In genomic region chr20:53406580-53406979, GRCh38 we compare ENCODE assay signal across 31 cellular contexts.
"Had no signal": no experiment of that assay in that cellular context is flagged by ENCODE, and none has a peak within 500 bp of the region (broad histone marks: within the 10 kb centered on the region; RNA-seq: fewer than 3 reads in every experiment).

No MANE protein-coding gene starts in this region.

- H3K36me3 Mint-ChIP-seq: natural killer cell had no signal

- H3K27ac Mint-ChIP-seq: natural killer cell; neural progenitor cell; progenitor cell of endocrine pancreas; stimulated activated memory B cell treated with anti-CD40 and anti-IgM and Interleukin-4, amounts not matched to agents 10 μg/mL and 1 μg/mL and 100 μg/mL, for 72 hours; stimulated activated naive CD8-positive, alpha-beta T cell treated with anti-CD3 and anti-CD28 coated beads, Interleukin-15, amount 100 ng/mL, for 72 hours; type B pancreatic cell had no signal

- ATAC-seq: naive thymus-derived CD4-positive, alpha-beta T cell; natural killer cell; pancreas; psoas muscle; right cardiac atrium; sciatic nerve; stimulated activated memory B cell treated with anti-CD40 and anti-IgM and Interleukin-4, amounts not matched to agents 10 μg/mL and 1 μg/mL and 100 μg/mL, for 72 hours; stimulated activated naive CD8-positive, alpha-beta T cell treated with anti-CD3 and anti-CD28 coated beads, Interleukin-15, amount 100 ng/mL, for 72 hours; stimulated activated naive CD8-positive, alpha-beta T cell treated with anti-CD3 and anti-CD28 coated beads, Interleukin-15, Interleukin-2, amounts not matched to agents 100 U/mL and 50 U/mL, for 24 hours; upper lobe of right lung had no signal

- FAIRE-seq: pancreas had no signal

- H3K9me3 Mint-ChIP-seq: natural killer cell; stimulated activated memory B cell treated with anti-CD40 and anti-IgM and Interleukin-4, amounts not matched to agents 10 μg/mL and 1 μg/mL and 100 μg/mL, for 72 hours; stimulated activated naive CD8-positive, alpha-beta T cell treated with anti-CD3 and anti-CD28 coated beads, Interleukin-15, amount 100 ng/mL, for 72 hours had no signal

- H3K4me1 ChIP-seq: psoas muscle, suprapubic skin, tibial artery, transverse colon, vagina had no signal

- H3K4me2 ChIP-seq: neural progenitor cell, smooth muscle cell had no signal

- H3K27me3 Mint-ChIP-seq: naive thymus-derived CD4-positive, alpha-beta T cell; progenitor cell of endocrine pancreas; stimulated activated memory B cell treated with anti-CD40 and anti-IgM and Interleukin-4, amounts not matched to agents 10 μg/mL and 1 μg/mL and 100 μg/mL, for 72 hours; stimulated activated naive CD8-positive, alpha-beta T cell treated with anti-CD3 and anti-CD28 coated beads, Interleukin-15, amount 100 ng/mL, for 72 hours; type B pancreatic cell had no signal

- DNase-seq: naive thymus-derived CD4-positive, alpha-beta T cell; natural killer cell; nucleus accumbens; pancreas; psoas muscle; right cardiac atrium; spleen; stimulated activated CD4-positive, alpha-beta T cell treated with anti-CD3 and anti-CD28 coated beads, Interleukin-12 subunit alpha, Interleukin-12 subunit beta, amount 100 ng/mL, for 4 hours; stimulated activated CD4-positive, alpha-beta T cell treated with anti-CD3 and anti-CD28 coated beads, Interleukin-1b, Interleukin-23, amount 100 ng/mL, for 48 hours; stimulated activated CD4-positive, alpha-beta T cell treated with anti-CD3 and anti-CD28 coated beads, Interleukin-4, amount 100 ng/mL, for 1 hour; stimulated activated CD4-positive, alpha-beta T cell treated with anti-CD3 and anti-CD28 coated beads, Interleukin-4, amount 100 ng/mL, for 4 hours; stimulated activated CD8-positive, alpha-beta memory T cell treated with anti-CD3 and anti-CD28 coated beads, Interleukin-4, amount 100 ng/mL, for 48 hours; stimulated activated naive CD4-positive, alpha-beta T cell; stimulated activated naive CD8-positive, alpha-beta T cell treated with anti-CD3 and anti-CD28 coated beads, Interleukin-15, amount 100 ng/mL, for 72 hours; stimulated activated naive CD8-positive, alpha-beta T cell treated with anti-CD3 and anti-CD28 coated beads, Interleukin-15, Interleukin-2, amounts not matched to agents 100 U/mL and 50 U/mL, for 24 hours; substantia nigra; testis; tibial artery; transverse colon; upper lobe of right lung had no signal

- H3K36me3 ChIP-seq: neural progenitor cell, neutrophil, pancreas, spleen, suprapubic skin, tibial artery, transverse colon, upper lobe of right lung, vagina had no signal

- H3K9me3 ChIP-seq: neutrophil, pancreas, psoas muscle, suprapubic skin, testis, tibial artery, transverse colon, upper lobe of right lung, vagina had no signal

- H3K4me3 Mint-ChIP-seq: naive thymus-derived CD4-positive, alpha-beta T cell; natural killer cell; nephron; neural progenitor cell; stimulated activated memory B cell treated with anti-CD40 and anti-IgM and Interleukin-4, amounts not matched to agents 10 μg/mL and 1 μg/mL and 100 μg/mL, for 72 hours; stimulated activated naive CD8-positive, alpha-beta T cell treated with anti-CD3 and anti-CD28 coated beads, Interleukin-15, amount 100 ng/mL, for 72 hours; type B pancreatic cell had no signal

- H3K27me3 ChIP-seq: neural progenitor cell, neutrophil, pancreas, spleen, suprapubic skin, testis, transverse colon, upper lobe of right lung, vagina had no signal

- H2AFZ ChIP-seq: neural progenitor cell had no signal

- H3K9ac ChIP-seq: neural progenitor cell had no signal

- H3K4me1 Mint-ChIP-seq: natural killer cell; stimulated activated memory B cell treated with anti-CD40 and anti-IgM and Interleukin-4, amounts not matched to agents 10 μg/mL and 1 μg/mL and 100 μg/mL, for 72 hours had no signal

- H3K4me3 ChIP-seq: neural progenitor cell, pancreas, psoas muscle, skin epidermis, smooth muscle cell, spleen, suprapubic skin, testis, tibial artery, transverse colon, upper lobe of right lung, vagina had no signal

- H3K27ac ChIP-seq: neural progenitor cell, neutrophil, pancreas, psoas muscle, skin epidermis, spleen, suprapubic skin, testis, tibial artery, transverse colon, upper lobe of right lung, vagina had no signal
